In genomic region chr22:27534720-27535125, GRCh38 we compare ENCODE assay signal across 1 cellular context.
TF ChIP-seq lines count a peak whose summit lies in the region.

No MANE protein-coding gene starts in this region.

TF ChIP-seq in IMR-90, 13 proteins besides CTCF, POLR2A, EP300 and RAD21 (continued from another document):
- no peak for TF ChIP-seq USF2 (IDR thresholded peaks at IDR 0.05; ENCODE audit: low read depth, low read length)
- peak; percentile 91 for TF ChIP-seq NFE2L2 (IDR thresholded peaks at IDR 0.05; ENCODE audit: low read depth, low read length)
- TF ChIP-seq BHLHE40 (IDR thresholded peaks at IDR 0.05; ENCODE audit: low read depth, low read length): no peak
- TF ChIP-seq ELK1 (IDR thresholded peaks at IDR 0.05; ENCODE audit: borderline replicate concordance, low read depth, low read length): no peak
- TF ChIP-seq RFX5 (IDR thresholded peaks at IDR 0.05; ENCODE audit: low read depth, low read length): no peak
